In genomic region chr17:30379303-30380105, GRCh38 we compare ENCODE assay signal across 9 cellular contexts. TPM values are rescaled to one million over a fixed set of nuclear protein-coding genes. Genes with fewer than 3 reads are reported as not detected.
DNase-seq lines count a peak whose midpoint lies in the region; ATAC-seq, FAIRE-seq and TF ChIP-seq lines count a peak whose summit lies in the region.
"Had no signal": no experiment of that assay in that cellular context is flagged by ENCODE, and none has a peak within 500 bp of the region (broad histone marks: within the 10 kb centered on the region; RNA-seq: fewer than 3 reads in every experiment).

No MANE protein-coding gene starts in this region.

- H3K36me3 ChIP-seq in H1 (ENCODE audit: control insufficient read depth in 2 of 4, insufficient read depth in 4 of 4, low read length in 3 of 4) = no peaks in the 10 kb centered on the region
- H3K36me3 ChIP-seq in tibial nerve = no peaks in the 10 kb centered on the region

- H3K27me3 ChIP-seq in H1 (replicated peaks in 1 of 4; ENCODE audit: control insufficient read depth in 3 of 4, extremely low read depth in 1 of 4, insufficient read depth in 3 of 4, low read length in 3 of 4) (peaks cover 5 to 26% (median 20%) of the 10 kb centered on the region in 4 experiments), mononuclear cell (ENCODE audit: insufficient read depth, low read length) (peaks cover 3% of the 10 kb centered on the region), tibial nerve (no peaks in the 10 kb centered on the region)

- H3K27ac ChIP-seq in A549 (peak overlapping the region; percentile 84 to 93), H1 (ENCODE audit: low read depth, low read length) (no peak overlapping the region; the same call in 1 of the 2 replicates), tibial nerve (peak overlapping the region; percentile 45 to 92 (median 90))

- ATAC-seq in A549 = peak; percentile 24 to 48
- peak; percentile 8 for ATAC-seq in GM18909 (IDR thresholded peaks at IDR 0.05; ENCODE audit: poor library complexity, unreplicated experiment)
- ATAC-seq in HG03521 (IDR thresholded peaks at IDR 0.05; ENCODE audit: unreplicated experiment) = peak; percentile 5

- peaks cover 10 to 19% of the 10 kb centered on the region in 2 experiments for H4K20me1 ChIP-seq in H1 (replicated peaks in 1 of 2; ENCODE audit: control insufficient read depth in 1 of 2, insufficient read depth in 2 of 2, low read length in 2 of 2)

- H2BK5ac ChIP-seq in H1 (ENCODE audit: low read depth, low read length) = no peak overlapping the region

- FAIRE-seq in A549 (lab: Jason Lieb, UNC) (no peak), H1 (lab: Jason Lieb, UNC) (no peak)

- H3K4me2 ChIP-seq in A549 (peak overlapping the region; percentile 87), H1 (ENCODE audit: insufficient read depth in 1 of 2, low read depth in 2 of 2, low read length in 2 of 2) (peak overlapping the region; percentile 86 to 88)

- H3K14ac ChIP-seq in H1 (ENCODE audit: insufficient read length) = no peak overlapping the region

- no peak overlapping the region for H2BK120ac ChIP-seq in H1 (replicated peaks; ENCODE audit: low read depth, low read length)

- 2% methylated on average over 49 of the region's 69 CpGs for WGBS in A549 (ENCODE audit: missing lambda C conversion rate)
- 1% methylated on average over 48 of the region's 69 CpGs; no CpG with 5 or more reads in 1 of the 2 experiments for WGBS in H1 (ENCODE audit: extremely low coverage in 1 of 2, insufficient coverage in 1 of 2, insufficient read length in 1 of 2, insufficient replicate concordance in 2 of 2, low coverage in 1 of 2, low lambda C conversion rate in 2 of 2, missing lambda C conversion rate in 1 of 2), 2 experiments
- WGBS in tibial nerve, 2 donors = 1 to 4% methylated on average over 29 to 48 of the region's 69 CpGs

- H3K23me2 ChIP-seq in H1 (ENCODE audit: low read depth, low read length) = peaks cover 10% of the 10 kb centered on the region

- no peak overlapping the region for H2BK12ac ChIP-seq in H1 (ENCODE audit: low read depth, low read length)

- H2AFZ ChIP-seq in H1 (ENCODE audit: low read length) = no peak overlapping the region

- POLR2A ChIA-PET in A549 (lab: Yijun Ruan, JAX) = interaction anchor here (1.1 to 1.8 kb wide), 2 partner anchors 9 to 97 kb away, joined by 3 to 5 read pairs; partner anchors contain the start of gene GOSR1
- POLR2A ChIA-PET in H1 (lab: Charles Lee; ENCODE audit: partially characterized antibody) = interaction anchor here (1.4 kb wide), 1 partner anchor 10 kb away, joined by 7 read pairs; no protein-coding TSS in a partner anchor

- no peak for TF ChIP-seq RAD21 in A549 (conservative IDR thresholded peaks at IDR 0.05 in 1 of 2, IDR thresholded peaks at IDR 0.05 in 1 of 2)
- no peak for TF ChIP-seq RAD21 in H1 (IDR thresholded peaks at IDR 0.05 in 1 of 2, conservative IDR thresholded peaks at IDR 0.05 in 1 of 2; ENCODE audit: low read depth in 2 of 2, low read length in 2 of 2)

- H3K23ac ChIP-seq in H1 (ENCODE audit: insufficient read length) = no peak overlapping the region

- H3K4me3 ChIP-seq in A549 = peak overlapping the region; percentile 88
- H3K4me3 ChIP-seq in H1 (ENCODE audit: extremely low read depth in 1 of 4, insufficient read depth in 2 of 4, low read depth in 3 of 4, low read length in 4 of 4) = peak overlapping the region; percentile 64 to 85 (median 75)
- peak overlapping the region; percentile 82 for H3K4me3 ChIP-seq in mononuclear cell (ENCODE audit: low read length)
- peak overlapping the region; percentile 61 to 90 (median 72) for H3K4me3 ChIP-seq in tibial nerve

- no peak overlapping the region for H3K4ac ChIP-seq in H1 (replicated peaks; ENCODE audit: insufficient read length, low read depth, low read length)

- no peak overlapping the region for H3K18ac ChIP-seq in H1 (ENCODE audit: extremely low read depth, low read length)

- H2AK5ac ChIP-seq in H1 (ENCODE audit: low read depth, low read length) = no peak overlapping the region

- no peak overlapping the region for H4K91ac ChIP-seq in H1 (replicated peaks; ENCODE audit: insufficient read length, low read length)

- no peak overlapping the region for H2BK20ac ChIP-seq in H1 (ENCODE audit: low read length)

- H3K79me1 ChIP-seq in H1 (ENCODE audit: low read depth, low read length) = no peaks in the 10 kb centered on the region

- no peak for TF ChIP-seq POLR2A in A549 (IDR thresholded peaks at IDR 0.05; ENCODE audit: low read length)
- TF ChIP-seq POLR2A in H1 (IDR thresholded peaks at IDR 0.05; ENCODE audit: control extremely low read depth in 1 of 2, low read depth in 2 of 2, low read length in 2 of 2) = no peak; a peak in 1 of 3 replicates
- TF ChIP-seq POLR2A in tibial nerve (IDR thresholded peaks at IDR 0.05) = no peak

- H3K79me2 ChIP-seq in H1 (ENCODE audit: control insufficient read depth in 1 of 2, insufficient read depth in 2 of 2, low read length in 2 of 2) = peaks cover 0 to 42% of the 10 kb centered on the region in 2 experiments; a peak in 2 of 4 replicates

- DNase-seq in A549 (ENCODE audit: low read depth in 1 of 2, low spot score in 1 of 2) (peak in 1 of 2 experiments; percentile 31), H1 (ENCODE audit: low read depth in 1 of 2, low spot score in 2 of 2) (peak in 1 of 2 experiments; percentile 62), tibial nerve (ENCODE audit: low spot score in 2 of 2) (no peak), NCI-H2227 (lab: John Stamatoyannopoulos, UW; ENCODE audit: unreplicated experiment) (no peak)
- DNase-seq in activated CD4-positive, alpha-beta T cell treated with anti-CD3 and anti-CD28 coated beads, Interleukin-2, amount 50 U/mL, for 1 hour = peak; percentile 24

- H3K9me3 ChIP-seq in A549 (no peaks in the 10 kb centered on the region), H1 (ENCODE audit: insufficient read depth in 2 of 2, low read depth in 1 of 2, low read length in 1 of 2) (no peaks in the 10 kb centered on the region), mononuclear cell (ENCODE audit: low read depth, low read length) (no peaks in the 10 kb centered on the region), tibial nerve (no peaks in the 10 kb centered on the region)

- CTCF ChIA-PET in A549 (lab: Yijun Ruan, JAX) (interaction anchor here (1.0 to 5.0 kb wide), 5 partner anchors 9 to 275 kb away, joined by 3 to 35 read pairs (median 3); no protein-coding TSS in a partner anchor), H1 (lab: Charles Lee; ENCODE audit: partially characterized antibody) (interaction anchor here (1.2 to 1.4 kb wide), 4 partner anchors 9 to 446 kb away, joined by 3 to 4 read pairs (median 4); partner anchors contain the start of gene GOSR1)

- no peak overlapping the region for H4K5ac ChIP-seq in H1 (ENCODE audit: insufficient read length, low read depth, low read length)

- TF ChIP-seq EP300 in A549 (IDR thresholded peaks at IDR 0.05) (no peak), H1 (IDR thresholded peaks at IDR 0.05; ENCODE audit: borderline replicate concordance in 1 of 2, low read depth in 2 of 2, low read length in 2 of 2) (no peak), tibial nerve (IDR thresholded peaks at IDR 0.05) (no peak)

- H3K56ac ChIP-seq in H1 (replicated peaks; ENCODE audit: insufficient read length, low read depth, low read length) = no peak overlapping the region

- peak overlapping the region in 3 of 4 experiments; percentile 56 to 73 (median 66); a peak in 6 of 7 replicates for H3K9ac ChIP-seq in H1 (replicated peaks in 1 of 4; ENCODE audit: extremely low read depth in 1 of 4, low read depth in 3 of 4, low read length in 3 of 4)

- peaks cover 65% of the 10 kb centered on the region for H3K4me1 ChIP-seq in A549
- peaks cover 3 to 4% (median 3%) of the 10 kb centered on the region in 4 experiments; a peak in 5 of 7 replicates for H3K4me1 ChIP-seq in H1 (replicated peaks in 1 of 4; ENCODE audit: control insufficient read depth in 3 of 4, insufficient read depth in 4 of 4, low read length in 3 of 4)
- peaks cover 26% of the 10 kb centered on the region for H3K4me1 ChIP-seq in mononuclear cell (ENCODE audit: insufficient read depth, low read length)
- peaks cover 0 to 65% (median 18%) of the 10 kb centered on the region in 4 donors for H3K4me1 ChIP-seq in tibial nerve

- H2BK15ac ChIP-seq in H1 (ENCODE audit: low read length) = no peak overlapping the region

- TF ChIP-seq CTCF in A549 (IDR thresholded peaks at IDR 0.05) (no peak), H1 (IDR thresholded peaks at IDR 0.05; ENCODE audit: control extremely low read depth in 1 of 3, insufficient read depth in 1 of 3, low read depth in 1 of 3, low read length in 3 of 3) (no peak), tibial nerve (IDR thresholded peaks at IDR 0.05) (no peak)

- H4K8ac ChIP-seq in H1 (ENCODE audit: extremely low read depth, insufficient read depth, low read length) = peak overlapping the region; percentile 83

RNA-seq across cellular contexts. Expression of gene CPD, which starts 0.8 kb away (rescaled TPM):
- 83.3 and 97.2 TPM in 2 replicates for polyA plus RNA-seq in A549 (2011; rRNA removed)
- polyA plus RNA-seq in A549 (2012; cell fraction: cytosol; rRNA removed) = 7.0 TPM in 2 replicates
- polyA plus RNA-seq in A549 (2012; cell fraction: nucleus; rRNA removed) = 8.9 and 9.8 TPM in 2 replicates
- 22.4 to 27.7 TPM (median 26.9 TPM) in 3 replicates for polyA plus RNA-seq in A549 (2017; fragmentation: RNase III; extraction: RNeasy Plus Mini Kit Qiagen cat#74134 plus additional on column Dnase treatment)
- polyA minus RNA-seq in A549 (2011; rRNA and poly(A)+ RNA removed) = 125 and 150 TPM in 2 replicates
- 40.6 and 46.2 TPM in 2 replicates for total RNA-seq in H1 (2021; fragmentation: NEBNext Ultra II Directional; extraction: Animal tissue kit (Norgen Biotek cat#: 25700))
- polyA plus RNA-seq in H1 (2011; rRNA removed) = 5.8 and 8.6 TPM in 2 replicates
- polyA plus RNA-seq in H1 (2011; cell fraction: cytosol; rRNA removed) = 9.1 TPM
- 14.1 TPM for polyA plus RNA-seq in H1 (2011; cell fraction: nucleus; rRNA removed)
- polyA plus RNA-seq in H1 (2012, experiment 1 of 2) = 14.2 to 22.0 TPM (median 18.0 TPM) in 4 replicates
- polyA plus RNA-seq in H1 (2012, experiment 2 of 2) = 1.0 TPM
- polyA plus RNA-seq in H1 (2013, experiment 1 of 2) = 33.8 TPM
- polyA plus RNA-seq in H1 (2013, experiment 2 of 2) = 28.8 TPM
- 63.8 and 126 TPM in 2 replicates for polyA minus RNA-seq in H1 (2011; rRNA and poly(A)+ RNA removed)
- polyA minus RNA-seq in H1 (2011; cell fraction: cytosol; rRNA and poly(A)+ RNA removed) = 54.1 TPM
- 47.9 TPM for polyA minus RNA-seq in H1 (2011; cell fraction: nucleus; rRNA and poly(A)+ RNA removed)
- 141 TPM for total RNA-seq in mononuclear cell
- 100 to 1,000 TPM in 1 of 4 donors, 10 to 100 TPM in 3; 38.5 to 112 (median 60.3) TPM for total RNA-seq in tibial nerve

RNA-seq across cellular contexts. Expression of gene TMIGD1, which starts 45.6 kb away (rescaled TPM):
- polyA plus RNA-seq in A549 (2011; rRNA removed) (not detected in 2 replicates), A549 (2017; fragmentation: RNase III; extraction: RNeasy Plus Mini Kit Qiagen cat#74134 plus additional on column Dnase treatment) (not detected in 3 replicates), H1 (2011; rRNA removed) (not detected in 2 replicates)
- polyA plus RNA-seq in A549 (2012; cell fraction: cytosol; rRNA removed) = not detected in 2 replicates
- not detected in 2 replicates for polyA plus RNA-seq in A549 (2012; cell fraction: nucleus; rRNA removed)
- not detected in 2 replicates for polyA minus RNA-seq in A549 (2011; rRNA and poly(A)+ RNA removed)
- not detected in 2 replicates for total RNA-seq in H1 (2021; fragmentation: NEBNext Ultra II Directional; extraction: Animal tissue kit (Norgen Biotek cat#: 25700))
- polyA plus RNA-seq in H1 (2011; cell fraction: cytosol; rRNA removed) = not detected
- polyA plus RNA-seq in H1 (2011; cell fraction: nucleus; rRNA removed) = not detected
- polyA plus RNA-seq in H1 (2012, experiment 1 of 2) = not detected in 4 replicates
- not detected for polyA plus RNA-seq in H1 (2012, experiment 2 of 2)
- polyA plus RNA-seq in H1 (2013, experiment 1 of 2) = not detected
- polyA plus RNA-seq in H1 (2013, experiment 2 of 2) = not detected
- not detected in 2 replicates for polyA minus RNA-seq in H1 (2011; rRNA and poly(A)+ RNA removed)
- polyA minus RNA-seq in H1 (2011; cell fraction: cytosol; rRNA and poly(A)+ RNA removed) = not detected
- polyA minus RNA-seq in H1 (2011; cell fraction: nucleus; rRNA and poly(A)+ RNA removed) = not detected
- total RNA-seq in mononuclear cell (not detected), tibial nerve (not detected)
- total RNA-seq: lung microvascular endothelial cell had no signal

Comparison
In these comparisons a context has a peak if more than half of its experiments do, and no peak if none do; other contexts are left out.
1. Of the 18 proteins assayed by ChIP-seq in both H1 and A549: peak only in H1: none; only in A549: MAX and PHF8; in both: none; in neither: 16.